Comparison of ENCODE assay signal across 21 cellular contexts in the genomic region with DNA sequence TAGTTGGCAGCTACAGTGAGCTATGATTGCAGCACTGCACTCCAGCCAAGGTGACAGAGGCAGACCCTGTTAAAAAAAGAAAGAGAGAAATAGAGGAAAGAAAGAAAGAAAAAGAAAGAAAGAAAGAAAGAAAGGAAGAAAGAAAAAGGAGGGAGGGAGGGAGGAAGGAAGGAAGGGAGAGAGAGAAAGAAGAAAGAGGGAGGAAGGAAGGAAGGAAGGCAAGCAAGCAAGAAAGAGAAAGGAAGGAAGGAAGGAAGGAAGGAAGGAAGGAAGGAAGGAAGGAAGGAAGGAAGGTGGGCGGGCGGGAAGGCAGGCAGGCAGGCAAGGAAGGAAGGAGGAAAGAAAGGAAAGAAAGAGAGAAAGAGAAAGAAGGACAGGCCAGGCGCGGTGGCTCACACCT. TPM values are rescaled to one million over a fixed set of nuclear protein-coding genes. Genes with fewer than 3 reads are reported as not detected.
A peak's percentile ranks its signal among the peaks of the same experiment; 100 is the strongest.
DNase-seq lines count a peak whose midpoint lies in the region; ATAC-seq lines count a peak whose summit lies in the region.
"Had no signal": no experiment of that assay in that cellular context is flagged by ENCODE, and none has a peak within 500 bp of the region (broad histone marks: within the 10 kb centered on the region; RNA-seq: fewer than 3 reads in every experiment).

No MANE protein-coding gene starts in this region.

- POLR2A ChIA-PET in naive thymus-derived CD4-positive, alpha-beta T cell (lab: Charles Lee) = no interaction called here

- intact Hi-C loops in naive thymus-derived CD4-positive, alpha-beta T cell (cut with micrococcal nuclease) = no loop called here

- H3K27me3 Mint-ChIP-seq in activated T-cell treated with anti-CD3 and anti-CD28 coated beads, Interleukin-2, amount 50 U/mL, for 4 hours (ENCODE audit: low read depth) = peaks cover 75% of the 10 kb centered on the region
- H3K27me3 Mint-ChIP-seq in activated T-cell treated with anti-CD3 and anti-CD28 coated beads, Interleukin-2, amount 50 U/mL, for 24 hours = peaks cover 85% of the 10 kb centered on the region
- peaks cover 56% of the 10 kb centered on the region for H3K27me3 Mint-ChIP-seq in activated T-helper 17 cell treated with anti-CD3 and anti-CD28 coated beads, Interleukin-2, amount 50 U/mL, for 72 hours
- peaks cover 43 to 80% (median 65%) of the 10 kb centered on the region in 5 donors for H3K27me3 Mint-ChIP-seq in naive thymus-derived CD4-positive, alpha-beta T cell

- H3K9me3 Mint-ChIP-seq in activated T-cell treated with anti-CD3 and anti-CD28 coated beads, Interleukin-2, amount 50 U/mL, for 4 hours = no peaks in the 10 kb centered on the region
- no peaks in the 10 kb centered on the region for H3K9me3 Mint-ChIP-seq in activated T-cell treated with anti-CD3 and anti-CD28 coated beads, Interleukin-2, amount 50 U/mL, for 24 hours
- no peaks in the 10 kb centered on the region for H3K9me3 Mint-ChIP-seq in activated T-helper 17 cell treated with anti-CD3 and anti-CD28 coated beads, Interleukin-2, amount 50 U/mL, for 72 hours
- H3K9me3 Mint-ChIP-seq in naive thymus-derived CD4-positive, alpha-beta T cell = peaks cover 0 to 5% (median 0%) of the 10 kb centered on the region in 11 donors

- H3K4me1 Mint-ChIP-seq in activated T-cell treated with anti-CD3 and anti-CD28 coated beads, Interleukin-2, amount 50 U/mL, for 4 hours (ENCODE audit: low read depth) = peaks cover 7% of the 10 kb centered on the region
- H3K4me1 Mint-ChIP-seq in activated T-cell treated with anti-CD3 and anti-CD28 coated beads, Interleukin-2, amount 50 U/mL, for 24 hours (ENCODE audit: low read depth) = peaks cover 7% of the 10 kb centered on the region
- H3K4me1 Mint-ChIP-seq in activated T-helper 17 cell treated with anti-CD3 and anti-CD28 coated beads, Interleukin-2, amount 50 U/mL, for 72 hours = peaks cover 4% of the 10 kb centered on the region
- H3K4me1 Mint-ChIP-seq in naive thymus-derived CD4-positive, alpha-beta T cell = peaks cover 8 to 15% (median 10%) of the 10 kb centered on the region in 7 donors

- H3K9ac ChIP-seq in BLaER1 treated with 17β-estradiol and CSF1 and Interleukin-3, amounts not matched to agents 10 nM and 100 nM = no peak overlapping the region
- H3K9ac ChIP-seq: GM23248 had no signal

- H3K27ac Mint-ChIP-seq in activated T-cell treated with anti-CD3 and anti-CD28 coated beads, Interleukin-2, amount 50 U/mL, for 24 hours = no peak overlapping the region
- H3K27ac Mint-ChIP-seq in activated T-helper 17 cell treated with anti-CD3 and anti-CD28 coated beads, Interleukin-2, amount 50 U/mL, for 72 hours = no peak overlapping the region
- peak overlapping the region in 1 of 9 donors; percentile 67 for H3K27ac Mint-ChIP-seq in naive thymus-derived CD4-positive, alpha-beta T cell

- peak overlapping the region; percentile 51 for H3K4me3 Mint-ChIP-seq in activated T-cell treated with anti-CD3 and anti-CD28 coated beads, Interleukin-2, amount 50 U/mL, for 4 hours
- no peak overlapping the region for H3K4me3 Mint-ChIP-seq in activated T-cell treated with anti-CD3 and anti-CD28 coated beads, Interleukin-2, amount 50 U/mL, for 24 hours
- H3K4me3 Mint-ChIP-seq in activated T-helper 17 cell treated with anti-CD3 and anti-CD28 coated beads, Interleukin-2, amount 50 U/mL, for 72 hours = peak overlapping the region; percentile 44
- peak overlapping the region in 8 of 10 donors; percentile 34 to 84 (median 68) for H3K4me3 Mint-ChIP-seq in naive thymus-derived CD4-positive, alpha-beta T cell

- no peak overlapping the region for H3K27ac ChIP-seq in BLaER1 treated with 17β-estradiol and CSF1 and Interleukin-3, amounts not matched to agents 10 nM and 100 nM
- no peak overlapping the region for H3K27ac ChIP-seq in naive thymus-derived CD4-positive, alpha-beta T cell (ENCODE audit: low read depth, low read length)
- H3K27ac ChIP-seq: 22Rv1, GM23248 had no signal

- H3K4me2 ChIP-seq in BLaER1 treated with 17β-estradiol and CSF1 and Interleukin-3, amounts not matched to agents 10 nM and 100 nM = peak overlapping the region in 9 of 11 experiments; percentile 99 to 100 (median 100); a peak in 18 of 22 replicates

- ATAC-seq in activated T-cell treated with anti-CD3 and anti-CD28 coated beads, Interleukin-2, amount 50 U/mL, for 4 hours = no peak
- no peak for ATAC-seq in activated T-helper 17 cell treated with anti-CD3 and anti-CD28 coated beads, Interleukin-2, amount 50 U/mL, for 72 hours (replicated peaks)
- no peak for ATAC-seq in naive thymus-derived CD4-positive, alpha-beta T cell
- ATAC-seq in GM21390 (IDR thresholded peaks at IDR 0.05; ENCODE audit: unreplicated experiment) (no peak), HG03045 (IDR thresholded peaks at IDR 0.05; ENCODE audit: unreplicated experiment) (no peak)

- H3K36me3 Mint-ChIP-seq in activated T-cell treated with anti-CD3 and anti-CD28 coated beads, Interleukin-2, amount 50 U/mL, for 4 hours (ENCODE audit: insufficient read depth) = no peaks in the 10 kb centered on the region
- H3K36me3 Mint-ChIP-seq in activated T-cell treated with anti-CD3 and anti-CD28 coated beads, Interleukin-2, amount 50 U/mL, for 24 hours (ENCODE audit: low read depth) = no peaks in the 10 kb centered on the region
- H3K36me3 Mint-ChIP-seq in activated T-helper 17 cell treated with anti-CD3 and anti-CD28 coated beads, Interleukin-2, amount 50 U/mL, for 72 hours (ENCODE audit: low read depth) = no peaks in the 10 kb centered on the region
- peaks cover 0 to 5% (median 0%) of the 10 kb centered on the region in 5 donors for H3K36me3 Mint-ChIP-seq in naive thymus-derived CD4-positive, alpha-beta T cell
- H3K36me3 Mint-ChIP-seq: CD4-positive, CD25-positive, alpha-beta regulatory T cell had no signal

- no peak for DNase-seq in activated T-cell treated with anti-CD3 and anti-CD28 coated beads, Interleukin-2, amount 50 U/mL, for 4 hours
- no peak for DNase-seq in activated T-cell treated with anti-CD3 and anti-CD28 coated beads, Interleukin-2, amount 50 U/mL, for 24 hours
- DNase-seq in naive thymus-derived CD4-positive, alpha-beta T cell = no peak
- DNase-seq in HCEC 1CT = no peak
- DNase-seq: Caco-2; CD4-positive, CD25-positive, alpha-beta regulatory T cell; DMS153; GM23248; NCI-H1048; NCI-H1436; NCI-H1930; NCI-H226; SHP77 treated with DMSO at 0.1 percent for 48 hours had no signal

- CTCF ChIA-PET in naive thymus-derived CD4-positive, alpha-beta T cell (lab: Charles Lee) = interaction anchor here (0.5 to 1.8 kb wide), 2 partner anchors 98 to 253 kb away, joined by 3 to 8 read pairs; no protein-coding TSS in a partner anchor

- no peaks in the 10 kb centered on the region for H3K9me3 ChIP-seq in BLaER1 treated with 17β-estradiol and CSF1 and Interleukin-3, amounts not matched to agents 10 nM and 100 nM (replicated peaks in 1 of 11)
- H3K9me3 ChIP-seq in naive thymus-derived CD4-positive, alpha-beta T cell (ENCODE audit: control insufficient read depth in 2 of 3, low read length in 3 of 3) = no peaks in the 10 kb centered on the region
- H3K9me3 ChIP-seq: Caco-2 had no signal

- peaks cover 4 to 34% (median 28%) of the 10 kb centered on the region in 10 experiments; a peak in 16 of 20 replicates for H3K4me1 ChIP-seq in BLaER1 treated with 17β-estradiol and CSF1 and Interleukin-3, amounts not matched to agents 10 nM and 100 nM
- H3K4me1 ChIP-seq in naive thymus-derived CD4-positive, alpha-beta T cell (ENCODE audit: control insufficient read depth in 2 of 2, insufficient read depth in 2 of 2, low read length in 2 of 2) = peaks cover 0 to 5% of the 10 kb centered on the region in 2 donors

- peaks cover 4 to 37% (median 14%) of the 10 kb centered on the region in 11 experiments; a peak in 18 of 22 replicates for H3K27me3 ChIP-seq in BLaER1 treated with 17β-estradiol and CSF1 and Interleukin-3, amounts not matched to agents 10 nM and 100 nM
- peaks cover 0 to 19% of the 10 kb centered on the region in 2 donors for H3K27me3 ChIP-seq in naive thymus-derived CD4-positive, alpha-beta T cell (ENCODE audit: control insufficient read depth in 2 of 2, insufficient read depth in 2 of 2, low read length in 2 of 2)

- no peaks in the 10 kb centered on the region for H3K36me3 ChIP-seq in BLaER1 treated with 17β-estradiol and CSF1 and Interleukin-3, amounts not matched to agents 10 nM and 100 nM
- H3K36me3 ChIP-seq in naive thymus-derived CD4-positive, alpha-beta T cell (ENCODE audit: control insufficient read depth in 2 of 3, insufficient read depth in 3 of 3, low read length in 3 of 3) = no peaks in the 10 kb centered on the region

- peaks cover 0 to 15% (median 7%) of the 10 kb centered on the region in 11 experiments; a peak in 8 of 22 replicates for H4K20me1 ChIP-seq in BLaER1 treated with 17β-estradiol and CSF1 and Interleukin-3, amounts not matched to agents 10 nM and 100 nM

- no peak overlapping the region for H3K4me3 ChIP-seq in BLaER1 treated with 17β-estradiol and CSF1 and Interleukin-3, amounts not matched to agents 10 nM and 100 nM
- no peak overlapping the region for H3K4me3 ChIP-seq in naive thymus-derived CD4-positive, alpha-beta T cell (ENCODE audit: low read length)
- H3K4me3 ChIP-seq: GM23248 had no signal

RNA-seq across cellular contexts. Expression of a gene that starts 1.0 kb away (rescaled TPM):
- not detected for total RNA-seq in activated T-cell treated with anti-CD3 and anti-CD28 coated beads, Interleukin-2, amount 50 U/mL, for 4 hours
- total RNA-seq in activated T-helper 17 cell treated with anti-CD3 and anti-CD28 coated beads, Interleukin-2, amount 50 U/mL, for 72 hours = not detected
- not detected for total RNA-seq in naive thymus-derived CD4-positive, alpha-beta T cell
- not detected for polyA plus RNA-seq in naive thymus-derived CD4-positive, alpha-beta T cell
- total RNA-seq: Caco-2; CD4-positive, CD25-positive, alpha-beta regulatory T cell; GM23248; M059J; RPMI7951 had no signal
- polyA plus RNA-seq: AG04450; CD4-positive, CD25-positive, alpha-beta regulatory T cell; GM23248 had no signal

RNA-seq across cellular contexts. Expression of a gene that starts 32.3 kb away (rescaled TPM):
- 10 to 100 TPM; 11.3 to 11.9 (median 11.4) TPM for total RNA-seq in activated T-cell treated with anti-CD3 and anti-CD28 coated beads, Interleukin-2, amount 50 U/mL, for 4 hours
- total RNA-seq in activated T-helper 17 cell treated with anti-CD3 and anti-CD28 coated beads, Interleukin-2, amount 50 U/mL, for 72 hours = 1 to 10 TPM; 4.8 to 7.6 TPM
- 1 to 10 TPM; 2.7 to 6.0 (median 4.1) TPM for total RNA-seq in naive thymus-derived CD4-positive, alpha-beta T cell
- polyA plus RNA-seq in naive thymus-derived CD4-positive, alpha-beta T cell = under 1 TPM; 0.20 to 0.37 TPM
